ENCODE assay signal across 14 cellular contexts in the genomic region with DNA sequence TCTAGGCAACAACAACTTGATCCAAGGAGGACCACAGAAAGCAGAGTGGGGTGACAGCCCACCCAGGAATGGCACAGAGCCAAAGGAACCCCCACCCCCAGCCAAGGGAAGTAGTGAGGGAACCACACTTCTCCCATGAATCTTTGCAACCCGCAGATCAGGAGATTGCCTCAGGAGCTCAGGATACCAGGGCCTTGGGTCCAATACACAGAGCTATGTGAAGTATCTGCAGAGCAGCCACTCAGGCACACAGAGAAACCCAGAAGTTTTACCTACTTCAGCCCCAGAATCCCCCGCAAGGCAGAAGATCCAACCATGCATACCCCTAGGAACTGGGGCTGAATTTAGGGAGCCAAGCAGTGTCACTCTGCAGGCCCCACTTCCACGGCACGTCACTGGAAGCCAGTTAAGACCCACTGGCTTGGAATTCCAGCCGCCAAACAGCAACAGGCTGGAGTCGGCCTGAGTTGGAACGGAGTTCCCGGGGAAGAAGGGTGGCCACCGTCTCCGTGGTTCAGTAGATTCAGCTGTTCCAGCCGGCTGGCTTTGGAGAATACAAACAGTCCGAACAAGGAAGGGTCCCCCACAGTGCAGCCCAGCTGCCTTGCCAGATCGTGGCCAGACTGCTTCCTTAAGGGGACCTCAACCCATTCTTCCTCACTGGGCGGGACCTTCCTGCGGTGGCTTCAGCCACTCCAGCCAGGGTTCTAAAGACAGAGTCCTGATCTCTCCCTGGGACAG.
A peak's percentile ranks its signal among the peaks of the same experiment; 100 is the strongest.
DNase-seq lines count a peak whose midpoint lies in the region; ATAC-seq, FAIRE-seq and TF ChIP-seq lines count a peak whose summit lies in the region.
"Had no signal": no experiment of that assay in that cellular context is flagged by ENCODE, and none has a peak within 500 bp of the region (broad histone marks: within the 10 kb centered on the region; RNA-seq: fewer than 3 reads in every experiment).

No MANE protein-coding gene starts in this region.

- FAIRE-seq in urothelium cell line (lab: Jason Lieb, UNC), result peak; percentile 35

- peaks cover 23% of the 10 kb centered on the region for H3K9me3 Mint-ChIP-seq in chondrocyte (ENCODE audit: low read depth)
- H3K9me3 Mint-ChIP-seq in activated T-helper 17 cell treated with anti-CD3 and anti-CD28 coated beads, Interleukin-2, amount 50 U/mL, for 72 hours, result peaks cover 11% of the 10 kb centered on the region

- H3K4me3 ChIP-seq in right cardiac atrium (ENCODE audit: low read length) (no peak overlapping the region), ascending aorta (no peak overlapping the region)

- H3K4me3 Mint-ChIP-seq in chondrocyte (ENCODE audit: unreplicated experiment), result peak overlapping the region; percentile 35
- no peak overlapping the region for H3K4me3 Mint-ChIP-seq in activated T-helper 17 cell treated with anti-CD3 and anti-CD28 coated beads, Interleukin-2, amount 50 U/mL, for 72 hours
- H3K4me3 Mint-ChIP-seq: activated naive CD4-positive, alpha-beta T cell treated with anti-CD3 and anti-CD28 coated beads, Interleukin-2, amount 10 ng/mL, durations not matched to agents 7 days and 5 days; CD4-positive, CD25-positive, alpha-beta regulatory T cell had no signal

- H3K27me3 ChIP-seq in right cardiac atrium (ENCODE audit: control insufficient read depth, insufficient read depth) (no peaks in the 10 kb centered on the region), ascending aorta (no peaks in the 10 kb centered on the region)

- intact Hi-C loops in right cardiac atrium (cut with DNase I) (no loop called here), left ventricle myocardium superior (cut with micrococcal nuclease) (no loop called here), ascending aorta (cut with DNase I) (no loop called here)

- no peaks in the 10 kb centered on the region for H3K36me3 ChIP-seq in ascending aorta

- peak overlapping the region; percentile 58 for H3K27ac Mint-ChIP-seq in chondrocyte (ENCODE audit: unreplicated experiment)
- H3K27ac Mint-ChIP-seq in activated T-helper 17 cell treated with anti-CD3 and anti-CD28 coated beads, Interleukin-2, amount 50 U/mL, for 72 hours, result no peak overlapping the region
- H3K27ac Mint-ChIP-seq: activated naive CD4-positive, alpha-beta T cell treated with anti-CD3 and anti-CD28 coated beads, Interleukin-2, amount 10 ng/mL, durations not matched to agents 7 days and 5 days; CD4-positive, CD25-positive, alpha-beta regulatory T cell had no signal

- H3K4me1 ChIP-seq in right cardiac atrium (ENCODE audit: control insufficient read depth, insufficient read depth, low read length) (no peaks in the 10 kb centered on the region), ascending aorta (no peaks in the 10 kb centered on the region)

- WGBS in right cardiac atrium, result 75% methylated on average over 15 of the region's 15 CpGs

- H3K9me3 ChIP-seq in right cardiac atrium (ENCODE audit: control insufficient read depth, low read length) (no peaks in the 10 kb centered on the region), ascending aorta (peaks cover 0 to 13% of the 10 kb centered on the region in 2 donors)

- DNase-seq in right cardiac atrium (peak in 2 of 3 donors; percentile 19 to 47), left ventricle myocardium superior (no peak), chondrocyte (ENCODE audit: low spot score) (no peak), myocyte (ENCODE audit: low read depth) (peak; percentile 60), urothelium cell line (ENCODE audit: low spot score) (no peak), ascending aorta (ENCODE audit: low spot score in 2 of 2) (no peak), DMS153 (lab: John Stamatoyannopoulos, UW) (no peak)
- DNase-seq: activated CD4-positive, alpha-beta T cell treated with anti-CD3 and anti-CD28 coated beads, Interleukin-2, amount 50 U/mL, for 4 hours; activated naive CD4-positive, alpha-beta T cell treated with anti-CD3 and anti-CD28 coated beads, Interleukin-2, amount 10 ng/mL, durations not matched to agents 7 days and 5 days; CD4-positive, CD25-positive, alpha-beta regulatory T cell; NCI-H1436; NCI-H2227 treated with DMSO at 0.1 percent for 48 hours; stimulated activated naive CD4-positive, alpha-beta T cell had no signal

- peaks cover 11% of the 10 kb centered on the region for H3K36me3 Mint-ChIP-seq in chondrocyte (ENCODE audit: low read depth)
- H3K36me3 Mint-ChIP-seq in activated T-helper 17 cell treated with anti-CD3 and anti-CD28 coated beads, Interleukin-2, amount 50 U/mL, for 72 hours (ENCODE audit: low read depth), result no peaks in the 10 kb centered on the region
- H3K36me3 Mint-ChIP-seq: activated naive CD4-positive, alpha-beta T cell treated with anti-CD3 and anti-CD28 coated beads, Interleukin-2, amount 10 ng/mL, durations not matched to agents 7 days and 5 days; CD4-positive, CD25-positive, alpha-beta regulatory T cell had no signal

- peaks cover 20% of the 10 kb centered on the region for H3K4me1 Mint-ChIP-seq in chondrocyte (ENCODE audit: low read depth)
- H3K4me1 Mint-ChIP-seq in activated T-helper 17 cell treated with anti-CD3 and anti-CD28 coated beads, Interleukin-2, amount 50 U/mL, for 72 hours, result no peaks in the 10 kb centered on the region
- H3K4me1 Mint-ChIP-seq: activated naive CD4-positive, alpha-beta T cell treated with anti-CD3 and anti-CD28 coated beads, Interleukin-2, amount 10 ng/mL, durations not matched to agents 7 days and 5 days; CD4-positive, CD25-positive, alpha-beta regulatory T cell had no signal

- ATAC-seq in right cardiac atrium, result peak in 1 of 2 donors; percentile 61
- no peak for ATAC-seq in left ventricle myocardium superior
- no peak for ATAC-seq in activated T-helper 17 cell treated with anti-CD3 and anti-CD28 coated beads, Interleukin-2, amount 50 U/mL, for 72 hours (replicated peaks)

- TF ChIP-seq CTCF in chondrocyte (IDR thresholded peaks at IDR 0.05), result no peak
- no peak for TF ChIP-seq CTCF in ascending aorta (IDR thresholded peaks at IDR 0.05)

- no peaks in the 10 kb centered on the region for H3K27me3 Mint-ChIP-seq in chondrocyte (ENCODE audit: low read depth)
- peaks cover 42% of the 10 kb centered on the region for H3K27me3 Mint-ChIP-seq in activated T-helper 17 cell treated with anti-CD3 and anti-CD28 coated beads, Interleukin-2, amount 50 U/mL, for 72 hours

- H3K27ac ChIP-seq in right cardiac atrium (ENCODE audit: low read length) (no peak overlapping the region), ascending aorta (no peak overlapping the region)

Comparison
In these comparisons a context has a peak if more than half of its experiments do, and no peak if none do; other contexts are left out.
1. DNase-seq: peak in right cardiac atrium (2 of 3) and myocyte (single experiment); none in left ventricle myocardium superior (single experiment), chondrocyte (single experiment), urothelium cell line (single experiment), ascending aorta (0 of 2) and DMS153 (single experiment).